Comparison of ENCODE assay signal across 1 cellular context in genomic region chr6:34362909-34363713, GRCh38.
TF ChIP-seq lines count a peak whose summit lies in the region.

No MANE protein-coding gene starts in this region.

TF ChIP-seq in IMR-90, 13 proteins besides CTCF, POLR2A, EP300 and RAD21:
- TF ChIP-seq SMC3 (IDR thresholded peaks at IDR 0.05; ENCODE audit: low read depth, low read length) (no peak), ELK1 (IDR thresholded peaks at IDR 0.05; ENCODE audit: borderline replicate concordance, low read depth, low read length) (no peak), MXI1 (IDR thresholded peaks at IDR 0.05; ENCODE audit: borderline replicate concordance, low read depth, low read length) (no peak), CHD1 (IDR thresholded peaks at IDR 0.05; ENCODE audit: low read depth, low read length) (no peak), BHLHE40 (IDR thresholded peaks at IDR 0.05; ENCODE audit: low read depth, low read length) (no peak), RCOR1 (IDR thresholded peaks at IDR 0.05; ENCODE audit: insufficient replicate concordance, low read length) (no peak), MAFK (IDR thresholded peaks at IDR 0.05; ENCODE audit: low read depth, low read length) (no peak), MAZ (IDR thresholded peaks at IDR 0.05; ENCODE audit: borderline replicate concordance, low read depth, low read length) (no peak), FOS (IDR thresholded peaks at IDR 0.05; ENCODE audit: low read depth, low read length) (no peak), CEBPB (IDR thresholded peaks at IDR 0.05; ENCODE audit: low read depth, low read length) (no peak), USF2 (IDR thresholded peaks at IDR 0.05; ENCODE audit: low read depth, low read length) (no peak), NFE2L2 (IDR thresholded peaks at IDR 0.05; ENCODE audit: low read depth, low read length) (no peak)
TF ChIP-seq in IMR-90: peak in this region for 0.
